Comparison of ENCODE assay signal across 1 cellular context in genomic region chr5:150449491-150450339, GRCh38.
TF ChIP-seq lines count a peak whose summit lies in the region.

Gene RPS14, minus strand, starts transcription at chr5:150449739. Its CDS starts 2,006 bp downstream, at chr5:150447733.

TF ChIP-seq in HepG2, 621 proteins besides CTCF, POLR2A, EP300 and RAD21 (continued from another document and continues in another):
- peak; percentile 85; the same call in 1 of the 2 replicates for TF ChIP-seq SAFB2 (CRISPR knock-in tag; IDR thresholded peaks at IDR 0.05; ENCODE audit: borderline replicate concordance, low read depth)
- TF ChIP-seq DR1 (CRISPR knock-in tag; IDR thresholded peaks at IDR 0.05) = peak; percentile 97
- TF ChIP-seq GTF2F1 (IDR thresholded peaks at IDR 0.05; ENCODE audit: low read length) = peak; percentile 43; the same call in 1 of the 2 replicates
- TF ChIP-seq ZNF747 (CRISPR knock-in tag; IDR thresholded peaks at IDR 0.05; ENCODE audit: borderline replicate concordance) = peak; percentile 42; the same call in 1 of the 2 replicates
- TF ChIP-seq ZSCAN29 (CRISPR knock-in tag; conservative IDR thresholded peaks at IDR 0.05) = no peak
- TF ChIP-seq ZBTB26 (CRISPR knock-in tag; IDR thresholded peaks at IDR 0.05; ENCODE audit: borderline replicate concordance) = peak; percentile 63; the same call in 1 of the 2 replicates
- no peak for TF ChIP-seq ZNF12 (CRISPR knock-in tag; IDR thresholded peaks at IDR 0.05)
- no peak; the same call in none of the 2 replicates for TF ChIP-seq MNT (IDR thresholded peaks at IDR 0.05)
- TF ChIP-seq TFAP4 (IDR thresholded peaks at IDR 0.05; ENCODE audit: borderline replicate concordance, low read depth) = no peak
- TF ChIP-seq STAG1 (CRISPR knock-in tag; IDR thresholded peaks at IDR 0.05) = peak; percentile 53
- peak; percentile 99 for TF ChIP-seq FOXK1 (CRISPR knock-in tag; IDR thresholded peaks at IDR 0.05; ENCODE audit: borderline replicate concordance, low read depth)
- peak; percentile 75 for TF ChIP-seq ZBTB33 (CRISPR knock-in tag; IDR thresholded peaks at IDR 0.05)
- no peak; the same call in 1 of the 2 replicates for TF ChIP-seq KLF15 (CRISPR knock-in tag; IDR thresholded peaks at IDR 0.05; ENCODE audit: borderline replicate concordance)
- 0 out of 2 replicates have a peak, but pooled peaks have one; percentile 37 for TF ChIP-seq ZNF589 (CRISPR knock-in tag; conservative IDR thresholded peaks at IDR 0.05)
- TF ChIP-seq AHDC1 (CRISPR knock-in tag; IDR thresholded peaks at IDR 0.05; ENCODE audit: borderline replicate concordance) = no peak; the same call in 1 of the 2 replicates
- no peak for TF ChIP-seq DNMT3B (CRISPR knock-in tag; conservative IDR thresholded peaks at IDR 0.05)
- TF ChIP-seq ZNF710 (CRISPR knock-in tag; IDR thresholded peaks at IDR 0.05; ENCODE audit: borderline replicate concordance) = peak; percentile 70; the same call in 1 of the 2 replicates
- no peak for TF ChIP-seq ZNF432 (CRISPR knock-in tag; IDR thresholded peaks at IDR 0.05; ENCODE audit: borderline replicate concordance)
- TF ChIP-seq TERF1 (CRISPR knock-in tag; IDR thresholded peaks at IDR 0.05) = 0 out of 2 replicates have a peak, but pooled peaks have one; percentile 64
- TF ChIP-seq SKI (IDR thresholded peaks at IDR 0.05; ENCODE audit: partially characterized antibody) = peak; percentile 78
- no peak for TF ChIP-seq ZNF17 (CRISPR knock-in tag; IDR thresholded peaks at IDR 0.05)
- TF ChIP-seq ZNF644 (CRISPR knock-in tag; IDR thresholded peaks at IDR 0.05; ENCODE audit: low read depth) = 0 out of 2 replicates have a peak, but pooled peaks have one; percentile 16
- peak; percentile 95; the same call in 1 of the 2 replicates for TF ChIP-seq ZZZ3 (CRISPR knock-in tag; IDR thresholded peaks at IDR 0.05; ENCODE audit: borderline replicate concordance)
- TF ChIP-seq ZNF142 (CRISPR knock-in tag; IDR thresholded peaks at IDR 0.05) = 0 out of 2 replicates have a peak, but pooled peaks have one; percentile 43
- peak; percentile 93 for TF ChIP-seq ZNF772 (CRISPR knock-in tag; IDR thresholded peaks at IDR 0.05)
- TF ChIP-seq CAMTA2 (CRISPR knock-in tag; IDR thresholded peaks at IDR 0.05; ENCODE audit: borderline replicate concordance) = peak; percentile 64; the same call in 1 of the 2 replicates
- TF ChIP-seq ZNF253 (CRISPR knock-in tag; IDR thresholded peaks at IDR 0.05; ENCODE audit: borderline replicate concordance) = no peak
